20 cellular contexts compared by ENCODE assay signal in the genomic region with DNA sequence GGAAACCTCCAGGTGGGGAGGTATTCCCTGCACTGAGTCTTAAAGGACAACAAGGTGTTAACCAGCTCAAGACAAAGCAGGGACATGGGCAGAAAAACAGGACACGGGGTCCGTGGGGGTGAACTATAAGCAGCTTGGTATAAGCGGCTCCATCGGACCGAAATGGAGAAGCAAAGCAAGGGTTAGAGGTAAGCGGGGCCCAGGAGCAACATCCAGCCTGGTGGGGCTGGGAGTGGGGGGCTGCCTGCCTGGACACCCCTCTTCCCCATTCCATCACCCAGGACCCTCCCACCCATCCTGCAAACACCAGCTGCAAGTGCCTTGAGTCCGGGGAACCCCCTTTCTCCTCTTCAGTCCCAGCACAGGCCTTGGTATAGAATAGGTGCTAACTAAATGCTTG. TPM values are rescaled to one million over a fixed set of nuclear protein-coding genes. Genes with fewer than 3 reads are reported as not detected.
"Had no signal": no experiment of that assay in that cellular context is flagged by ENCODE, and none has a peak within 500 bp of the region (broad histone marks: within the 10 kb centered on the region; RNA-seq: fewer than 3 reads in every experiment).

No MANE protein-coding gene starts in this region.

- ATAC-seq: activated T-helper 17 cell treated with anti-CD3 and anti-CD28 coated beads, Interleukin-2, amount 50 U/mL, for 72 hours; left ventricle myocardium superior; naive thymus-derived CD4-positive, alpha-beta T cell had no signal

- H3K9me3 ChIP-seq: tibial nerve had no signal

- H3K27me3 ChIP-seq: tibial nerve had no signal

- H3K27ac ChIP-seq: cardiac muscle cell, tibial nerve had no signal

- H3K36me3 ChIP-seq: cardiac muscle cell, tibial nerve had no signal

- DNase-seq: activated naive CD4-positive, alpha-beta T cell treated with Interleukin-2 at 50 U/mL for 16 hours; activated naive CD8-positive, alpha-beta T cell treated with anti-CD3 and anti-CD28 coated beads for 36 hours; activated T-cell treated with anti-CD3 and anti-CD28 coated beads, Interleukin-2, amount 50 U/mL, for 24 hours; effector CD4-positive, alpha-beta T cell; erythroblast; foreskin melanocyte; glutamatergic neuron; hypothalamus; left ventricle myocardium superior; naive thymus-derived CD4-positive, alpha-beta T cell; retina; stimulated activated CD4-positive, alpha-beta T cell treated with anti-CD3 and anti-CD28 coated beads, Interleukin-4, amount 100 ng/mL, for 1 hour; stimulated activated naive CD4-positive, alpha-beta T cell treated with Interleukin-2 at 50 U/mL for 16 hours; substantia nigra; T-helper 9 cell had no signal

- H3K4me3 ChIP-seq: cardiac muscle cell, tibial nerve had no signal

RNA-seq across cellular contexts. Expression of gene MYH11, which starts 29.5 kb away (rescaled TPM):
- total RNA-seq: activated naive CD8-positive, alpha-beta T cell treated with anti-CD3 and anti-CD28 coated beads for 36 hours; activated T-helper 17 cell treated with anti-CD3 and anti-CD28 coated beads, Interleukin-2, amount 50 U/mL, for 72 hours; SK-MEL-5; T-helper 1 cell treated with Interleukin-12 subunit alpha and Interleukin-12 subunit beta and Interleukin-4 antibody, amounts not matched to agents 30 ng/mL and 1 ng/mL, for 36 hours had no signal
